5 cellular contexts compared by ENCODE assay signal in genomic region chr20:15611579-15611978, GRCh38.
"Had no signal": no experiment of that assay in that cellular context is flagged by ENCODE, and none has a peak within 500 bp of the region (broad histone marks: within the 10 kb centered on the region; RNA-seq: fewer than 3 reads in every experiment).

No MANE protein-coding gene starts in this region.

- H3K4me3 ChIP-seq: GM23338, K562 had no signal

- DNase-seq: H9, HCEC 1CT, IMR-90 had no signal
